In genomic region chr7:93973134-93973533, GRCh38 we compare ENCODE assay signal across 1 cellular context.
TF ChIP-seq lines count a peak whose summit lies in the region.

No MANE protein-coding gene starts in this region.

TF ChIP-seq in IMR-90, 13 proteins besides CTCF, POLR2A, EP300 and RAD21:
- TF ChIP-seq MAZ (IDR thresholded peaks at IDR 0.05; ENCODE audit: borderline replicate concordance, low read depth, low read length) (no peak), CEBPB (IDR thresholded peaks at IDR 0.05; ENCODE audit: low read depth, low read length) (no peak), MXI1 (IDR thresholded peaks at IDR 0.05; ENCODE audit: borderline replicate concordance, low read depth, low read length) (no peak), FOS (IDR thresholded peaks at IDR 0.05; ENCODE audit: low read depth, low read length) (no peak), BHLHE40 (IDR thresholded peaks at IDR 0.05; ENCODE audit: low read depth, low read length) (no peak), MAFK (IDR thresholded peaks at IDR 0.05; ENCODE audit: low read depth, low read length) (no peak), USF2 (IDR thresholded peaks at IDR 0.05; ENCODE audit: low read depth, low read length) (no peak), RCOR1 (IDR thresholded peaks at IDR 0.05; ENCODE audit: insufficient replicate concordance, low read length) (no peak), CHD1 (IDR thresholded peaks at IDR 0.05; ENCODE audit: low read depth, low read length) (no peak), RFX5 (IDR thresholded peaks at IDR 0.05; ENCODE audit: low read depth, low read length) (no peak; the same call in 1 of the 2 replicates), NFE2L2 (IDR thresholded peaks at IDR 0.05; ENCODE audit: low read depth, low read length) (no peak; the same call in 1 of the 2 replicates), ELK1 (IDR thresholded peaks at IDR 0.05; ENCODE audit: borderline replicate concordance, low read depth, low read length) (no peak), SMC3 (IDR thresholded peaks at IDR 0.05; ENCODE audit: low read depth, low read length) (no peak)
